Comparison of ENCODE assay signal across 9 cellular contexts in the genomic region with DNA sequence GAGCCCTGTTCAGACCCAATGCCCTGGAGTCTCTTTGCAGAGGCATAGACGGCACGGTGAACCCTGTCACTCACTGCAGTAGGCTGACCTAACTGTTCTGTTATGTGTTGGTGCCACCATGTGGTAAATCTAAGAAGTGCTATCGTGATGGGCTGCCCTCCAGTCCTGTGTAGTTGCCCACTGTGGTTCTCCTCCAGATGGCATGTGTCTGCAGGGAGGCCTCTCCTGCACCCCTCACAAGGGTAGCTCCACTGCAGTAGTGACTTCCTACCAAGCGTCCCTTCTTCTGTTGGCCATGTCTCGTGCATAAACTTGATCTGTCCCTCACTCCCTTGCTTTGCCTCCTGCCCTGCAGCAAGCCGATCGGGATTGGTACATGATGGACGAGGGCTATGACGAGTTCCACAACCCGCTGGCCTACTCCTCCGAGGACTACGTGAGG. TPM values are rescaled to one million over a fixed set of nuclear protein-coding genes. Genes with fewer than 3 reads are reported as not detected.
A peak's percentile ranks its signal among the peaks of the same experiment; 100 is the strongest.
DNase-seq lines count a peak whose midpoint lies in the region; ATAC-seq, FAIRE-seq and TF ChIP-seq lines count a peak whose summit lies in the region.
"Had no signal": no experiment of that assay in that cellular context is flagged by ENCODE, and none has a peak within 500 bp of the region (broad histone marks: within the 10 kb centered on the region; RNA-seq: fewer than 3 reads in every experiment).

No MANE protein-coding gene starts in this region.

- no peak overlapping the region for H3K4me3 ChIP-seq in hepatocyte

- no peaks in the 10 kb centered on the region for H3K9me2 ChIP-seq in hepatocyte (replicated peaks; ENCODE audit: insufficient read depth)

- no peaks in the 10 kb centered on the region for H3K9me3 ChIP-seq in hepatocyte (ENCODE audit: low read depth)

- H3K36me3 ChIP-seq in hepatocyte (replicated peaks; ENCODE audit: insufficient read depth, low read depth) = no peaks in the 10 kb centered on the region

- in situ Hi-C loops in Caki2 (cut with HindIII; ENCODE audit: low pct_unique_long_range_greater_than_20kb, low sequenced_read_pairs) = no loop called here

- no peak overlapping the region for H3K4me2 ChIP-seq in hepatocyte

- H3K27ac ChIP-seq in hepatocyte = no peak overlapping the region

- H2AFZ ChIP-seq in hepatocyte = no peak overlapping the region

- no peaks in the 10 kb centered on the region for H3K27me3 ChIP-seq in hepatocyte

- ATAC-seq in GM19372 (IDR thresholded peaks at IDR 0.05; ENCODE audit: low read depth, unreplicated experiment) (peak; percentile 70), HG03025 (IDR thresholded peaks at IDR 0.05; ENCODE audit: low FRiP score, unreplicated experiment) (no peak)

- WGBS in hepatocyte (ENCODE audit: low lambda C conversion rate, missing lambda C conversion rate) = 71% methylated on average over 12 of the region's 12 CpGs

- peak; percentile 57 for TF ChIP-seq CTCF in hepatocyte (IDR thresholded peaks at IDR 0.05; ENCODE audit: poor library complexity)

- peaks cover 11% of the 10 kb centered on the region for H3K4me1 ChIP-seq in hepatocyte (ENCODE audit: insufficient read depth)

- peak; percentile 30 for DNase-seq in Caki2 (ENCODE audit: low read depth)
- DNase-seq in HTR-8/SVneo (ENCODE audit: insufficient read length, low spot score) = peak; percentile 81
- DNase-seq in RCC 7860 (ENCODE audit: low spot score) = peak; percentile 43
- peak; percentile 59 for DNase-seq in amniotic epithelial cell (ENCODE audit: low read depth)
- peak; percentile 75 for DNase-seq in hepatocyte (ENCODE audit: low spot score)
- peak; percentile 10 for DNase-seq in smooth muscle cell of the brain vasculature (ENCODE audit: low read depth, low spot score)

- H3K79me2 ChIP-seq in hepatocyte = peaks cover 23% of the 10 kb centered on the region

- no peaks in the 10 kb centered on the region for H4K20me1 ChIP-seq in hepatocyte (ENCODE audit: insufficient read depth, poor library complexity, severe bottlenecking)

- FAIRE-seq in HTR-8/SVneo (lab: Jason Lieb, UNC) (peak; percentile 97), RCC 7860 (lab: Jason Lieb, UNC) (no peak)

RNA-seq across cellular contexts. Expression of gene DHX38, which starts 5.8 kb away (rescaled TPM):
- 33.2 and 44.9 TPM in 2 replicates for total RNA-seq in Caki2 (2014; rRNA removed; shearing (Covaris generic); ENCODE audit: low replicate concordance)
- 40.2 and 42.2 TPM in 2 replicates for total RNA-seq in hepatocyte
- polyA plus RNA-seq in hepatocyte = 32.9 and 50.8 TPM in 2 replicates

RNA-seq across cellular contexts. Expression of gene TXNL4B, which starts 6.0 kb away (rescaled TPM):
- 12.9 and 14.3 TPM in 2 replicates for total RNA-seq in Caki2 (2014; rRNA removed; shearing (Covaris generic); ENCODE audit: low replicate concordance)
- 9.2 and 10.0 TPM in 2 replicates for total RNA-seq in hepatocyte
- polyA plus RNA-seq in hepatocyte = 8.5 and 10.9 TPM in 2 replicates

RNA-seq across cellular contexts. Expression of gene HPR, which starts 36.4 kb away (rescaled TPM):
- not detected in 2 replicates for total RNA-seq in Caki2 (2014; rRNA removed; shearing (Covaris generic); ENCODE audit: low replicate concordance)
- total RNA-seq in hepatocyte = 16.9 and 19.7 TPM in 2 replicates
- polyA plus RNA-seq in hepatocyte = 19.2 and 26.6 TPM in 2 replicates
- total RNA-seq: activated CD8-positive, alpha-beta memory T cell treated with anti-CD3 and anti-CD28 coated beads for 36 hours had no signal

RNA-seq across cellular contexts. Expression of gene HP, which starts 45.1 kb away (rescaled TPM):
- not detected in 2 replicates for total RNA-seq in Caki2 (2014; rRNA removed; shearing (Covaris generic); ENCODE audit: low replicate concordance)
- total RNA-seq in hepatocyte = 374 and 430 TPM in 2 replicates
- 495 and 719 TPM in 2 replicates for polyA plus RNA-seq in hepatocyte
- total RNA-seq: activated CD8-positive, alpha-beta memory T cell treated with anti-CD3 and anti-CD28 coated beads for 36 hours had no signal

Comparison
In these comparisons a context has a peak if more than half of its experiments do, and no peak if none do; other contexts are left out.
1. DNase-seq: peak in every context shown above with its lines; median percentile 81 in HTR-8/SVneo; 75 in hepatocyte; 59 in amniotic epithelial cell; 43 in RCC 7860; 30 in Caki2; 10 in smooth muscle cell of the brain vasculature.
2. RNA of gene HPR, which starts 36.4 kb away (total RNA-seq): 16.9 to 19.7 TPM in hepatocyte; not detected in Caki2; every median in the first group is over 10 times any median in the second.